In genomic region chr1:19648239-19648638, GRCh38 we compare ENCODE assay signal across 19 cellular contexts. TPM values are rescaled to one million over a fixed set of nuclear protein-coding genes. Genes with fewer than 3 reads are reported as not detected.
DNase-seq lines count a peak whose midpoint lies in the region; FAIRE-seq and TF ChIP-seq lines count a peak whose summit lies in the region.
"Had no signal": no experiment of that assay in that cellular context is flagged by ENCODE, and none has a peak within 500 bp of the region (broad histone marks: within the 10 kb centered on the region; RNA-seq: fewer than 3 reads in every experiment).

No MANE protein-coding gene starts in this region.

- 89% methylated on average over 14 of the region's 14 CpGs; no CpG with 5 or more reads in 1 of the 2 experiments for WGBS in H1 (ENCODE audit: extremely low coverage in 1 of 2, insufficient coverage in 1 of 2, insufficient read length in 1 of 2, insufficient replicate concordance in 2 of 2, low coverage in 1 of 2, low lambda C conversion rate in 2 of 2, missing lambda C conversion rate in 1 of 2), 2 experiments
- whole genome bisulfite sequencing in testis, 2 donors, result 65% methylated on average over 14 of the region's 14 CpGs; no CpG with 5 or more reads in 1 of the 2 donors

- H3K27ac ChIP-seq in RWPE1 (peak overlapping the region; percentile 93), H1 (ENCODE audit: low read depth, low read length) (no peak overlapping the region), muscle layer of duodenum (ENCODE audit: low read length) (peak overlapping the region; percentile 3), testis (peak overlapping the region; percentile 76 to 93)

- peaks cover 9% of the 10 kb centered on the region; the same call in 1 of the 2 replicates for H3K23me2 ChIP-seq in H1 (ENCODE audit: low read depth, low read length)

- H2AFZ ChIP-seq in H1 (ENCODE audit: low read length), result no peak overlapping the region

- H3K36me3 ChIP-seq in H1 (ENCODE audit: control insufficient read depth in 2 of 4, insufficient read depth in 4 of 4, low read length in 3 of 4), result no peaks in the 10 kb centered on the region
- no peaks in the 10 kb centered on the region for H3K36me3 ChIP-seq in muscle layer of duodenum (ENCODE audit: control insufficient read depth in 1 of 2, insufficient read depth in 2 of 2, low read length in 2 of 2)
- no peaks in the 10 kb centered on the region for H3K36me3 ChIP-seq in testis (ENCODE audit: low read depth, missing control alignments)

- peaks cover 0 to 10% (median 8%) of the 10 kb centered on the region in 4 experiments; a peak in 5 of 7 replicates for H3K4me1 ChIP-seq in H1 (replicated peaks in 1 of 4; ENCODE audit: control insufficient read depth in 3 of 4, insufficient read depth in 4 of 4, low read length in 3 of 4)
- H3K4me1 ChIP-seq in muscle layer of duodenum (ENCODE audit: control insufficient read depth in 1 of 2, insufficient read depth in 2 of 2, low read length in 2 of 2), result peaks cover 25 to 56% of the 10 kb centered on the region in 2 donors
- peaks cover 38% of the 10 kb centered on the region for H3K4me1 ChIP-seq in testis

- CTCF ChIA-PET in RWPE1 (lab: Yijun Ruan, JAX), result interaction anchor here (0.6 kb wide), 1 partner anchor 260 kb away, joined by 3 read pairs; no protein-coding TSS in a partner anchor
- CTCF ChIA-PET in H1 (lab: Charles Lee; ENCODE audit: partially characterized antibody), result interaction anchor here (0.6 to 7.9 kb wide), 34 partner anchors 8 to 681 kb away, joined by 3 to 63 read pairs (median 4); partner anchors contain the start of genes AKR7A2 and SLC66A1

- no peak overlapping the region for H3K56ac ChIP-seq in H1 (replicated peaks; ENCODE audit: insufficient read length, low read depth, low read length)

- H4K8ac ChIP-seq in H1 (ENCODE audit: extremely low read depth, insufficient read depth, low read length), result no peak overlapping the region

- H3K4me2 ChIP-seq in H1 (ENCODE audit: insufficient read depth in 1 of 2, low read depth in 2 of 2, low read length in 2 of 2), result no peak overlapping the region

- FAIRE-seq in H1 (lab: Jason Lieb, UNC), result no peak
- FAIRE-seq: colon had no signal

- H2AK5ac ChIP-seq in H1 (ENCODE audit: low read depth, low read length), result no peak overlapping the region

- no peak overlapping the region for H2BK5ac ChIP-seq in H1 (ENCODE audit: low read depth, low read length)

- TF ChIP-seq CTCF in RWPE1 (conservative IDR thresholded peaks at IDR 0.05; ENCODE audit: low read depth) (no peak), H1 (IDR thresholded peaks at IDR 0.05; ENCODE audit: control extremely low read depth in 1 of 3, insufficient read depth in 1 of 3, low read depth in 1 of 3, low read length in 3 of 3) (no peak), testis (IDR thresholded peaks at IDR 0.05) (no peak)

- H3K9ac ChIP-seq in H1 (replicated peaks in 1 of 4; ENCODE audit: extremely low read depth in 1 of 4, low read depth in 3 of 4, low read length in 3 of 4), result no peak overlapping the region

- no peak overlapping the region for H4K91ac ChIP-seq in H1 (replicated peaks; ENCODE audit: insufficient read length, low read length)

- H3K9me3 ChIP-seq in H1 (ENCODE audit: insufficient read depth in 2 of 2, low read depth in 1 of 2, low read length in 1 of 2), result no peaks in the 10 kb centered on the region
- no peaks in the 10 kb centered on the region for H3K9me3 ChIP-seq in muscle layer of duodenum (ENCODE audit: control insufficient read depth in 1 of 2, low read length in 2 of 2)
- H3K9me3 ChIP-seq in testis, result no peaks in the 10 kb centered on the region

- H4K5ac ChIP-seq in H1 (ENCODE audit: insufficient read length, low read depth, low read length), result no peak overlapping the region

- no peak overlapping the region for H2BK12ac ChIP-seq in H1 (ENCODE audit: low read depth, low read length)

- no peak overlapping the region for H3K23ac ChIP-seq in H1 (ENCODE audit: insufficient read length)

- POLR2A ChIA-PET in RWPE1 (lab: Yijun Ruan, JAX; ENCODE audit: low non-redundant PET) (no interaction called here), H1 (lab: Charles Lee; ENCODE audit: partially characterized antibody) (interaction anchor here (0.8 to 0.9 kb wide), 2 partner anchors 19 to 50 kb away, joined by 3 to 4 read pairs; no protein-coding TSS in a partner anchor)

- H2BK15ac ChIP-seq in H1 (ENCODE audit: low read length), result 0 out of 2 replicates have a peak overlapping the region, but pooled peaks have one; percentile 29

- H3K4me3 ChIP-seq in H1 (ENCODE audit: extremely low read depth in 1 of 4, insufficient read depth in 2 of 4, low read depth in 3 of 4, low read length in 4 of 4), result no peak overlapping the region
- no peak overlapping the region for H3K4me3 ChIP-seq in muscle layer of duodenum (ENCODE audit: low read depth in 1 of 2, low read length in 2 of 2)
- no peak overlapping the region for H3K4me3 ChIP-seq in testis
- H3K4me3 ChIP-seq: GM12878 had no signal

- DNase-seq in RWPE1 (ENCODE audit: low spot score), result no peak
- no peak for DNase-seq in H1 (ENCODE audit: low read depth in 1 of 2, low spot score in 2 of 2)
- no peak for DNase-seq in testis
- DNase-seq in hepatic stellate cell (ENCODE audit: low spot score), result no peak
- no peak for DNase-seq in activated gamma-delta T cell (lab: John Stamatoyannopoulos, UW)
- no peak for DNase-seq in SKM-1 treated with dmso at 0.1 percent for 144 hours (lab: John Stamatoyannopoulos, UW; ENCODE audit: unreplicated experiment)
- no peak for DNase-seq in NCI-H1436 (lab: John Stamatoyannopoulos, UW)
- DNase-seq: activated effector memory CD4-positive, alpha-beta T cell treated with anti-CD3 and anti-CD28 coated beads, Interleukin-2, amount 50 U/mL, for 16 hours; Calu3; GOT3; islet precursor cell; Karpas-422; NCI-H2227 treated with DMSO at 0.1 percent for 48 hours; SHP77 treated with DMSO at 0.1 percent for 48 hours; stimulated activated naive CD4-positive, alpha-beta T cell treated with Interleukin-2 at 50 U/mL for 16 hours had no signal

- no peak overlapping the region for H3K4ac ChIP-seq in H1 (replicated peaks; ENCODE audit: insufficient read length, low read depth, low read length)

- no peaks in the 10 kb centered on the region for H3K79me1 ChIP-seq in H1 (ENCODE audit: low read depth, low read length)

- TF ChIP-seq RAD21 in H1 (IDR thresholded peaks at IDR 0.05 in 1 of 2, conservative IDR thresholded peaks at IDR 0.05 in 1 of 2; ENCODE audit: low read depth in 2 of 2, low read length in 2 of 2), result no peak

- H3K18ac ChIP-seq in H1 (ENCODE audit: extremely low read depth, low read length), result no peak overlapping the region

- H2BK20ac ChIP-seq in H1 (ENCODE audit: low read length), result no peak overlapping the region

- no peaks in the 10 kb centered on the region for H3K79me2 ChIP-seq in H1 (ENCODE audit: control insufficient read depth in 1 of 2, insufficient read depth in 2 of 2, low read length in 2 of 2)

- no peak for TF ChIP-seq EP300 in H1 (IDR thresholded peaks at IDR 0.05; ENCODE audit: borderline replicate concordance in 1 of 2, low read depth in 2 of 2, low read length in 2 of 2)

- no peak overlapping the region for H2BK120ac ChIP-seq in H1 (replicated peaks; ENCODE audit: low read depth, low read length)

- H3K27me3 ChIP-seq in H1 (replicated peaks in 1 of 4; ENCODE audit: control insufficient read depth in 3 of 4, extremely low read depth in 1 of 4, insufficient read depth in 3 of 4, low read length in 3 of 4), result peaks cover 14 to 30% (median 22%) of the 10 kb centered on the region in 4 experiments
- H3K27me3 ChIP-seq in muscle layer of duodenum (ENCODE audit: low read depth, low read length), result peaks cover 4% of the 10 kb centered on the region
- no peaks in the 10 kb centered on the region for H3K27me3 ChIP-seq in testis

- intact Hi-C loops in testis (cut with DNase I; ENCODE audit: low total_unique reads), result loop anchor here (10.0 kb wide), 1 partner anchor 163 kb away; the partner anchor contains the start of gene CAPZB

- H4K20me1 ChIP-seq in H1 (replicated peaks in 1 of 2; ENCODE audit: control insufficient read depth in 1 of 2, insufficient read depth in 2 of 2, low read length in 2 of 2), result peaks cover 0 to 3% of the 10 kb centered on the region in 2 experiments

- H3K14ac ChIP-seq in H1 (ENCODE audit: insufficient read length), result no peak overlapping the region

- no peak for TF ChIP-seq POLR2A in H1 (IDR thresholded peaks at IDR 0.05; ENCODE audit: control extremely low read depth in 1 of 2, low read depth in 2 of 2, low read length in 2 of 2)
- no peak for TF ChIP-seq POLR2A in testis (IDR thresholded peaks at IDR 0.05)

TF ChIP-seq in H1, 55 proteins besides CTCF, POLR2A, EP300 and RAD21 (continues in another document):
- TF ChIP-seq CREB1 (IDR thresholded peaks at IDR 0.05), result no peak
- no peak for TF ChIP-seq MAX (IDR thresholded peaks at IDR 0.05)

RNA-seq across cellular contexts. Expression of gene NBL1, which starts 4.1 kb away (rescaled TPM):
- total RNA-seq in H1 (2021; fragmentation: NEBNext Ultra II Directional; extraction: Animal tissue kit (Norgen Biotek cat#: 25700)), result 9.7 and 10.4 TPM in 2 replicates
- polyA plus RNA-seq in H1 (2011; rRNA removed) (8.7 and 10.8 TPM in 2 replicates), testis (ENCODE audit: insufficient read depth, low read depth, low replicate concordance) (141 TPM)
- 10.4 TPM for polyA plus RNA-seq in H1 (2011; cell fraction: cytosol; rRNA removed)
- polyA plus RNA-seq in H1 (2011; cell fraction: nucleus; rRNA removed), result 11.9 TPM
- polyA plus RNA-seq in H1 (2012, experiment 1 of 2), result 5.2 to 10.1 TPM (median 8.0 TPM) in 4 replicates
- 6.4 TPM for polyA plus RNA-seq in H1 (2012, experiment 2 of 2)
- 5.8 TPM for polyA plus RNA-seq in H1 (2013, experiment 1 of 2)
- 6.8 TPM for polyA plus RNA-seq in H1 (2013, experiment 2 of 2)
- polyA minus RNA-seq in H1 (2011; rRNA and poly(A)+ RNA removed), result 7.4 and 9.7 TPM in 2 replicates
- polyA minus RNA-seq in H1 (2011; cell fraction: cytosol; rRNA and poly(A)+ RNA removed), result 7.9 TPM
- polyA minus RNA-seq in H1 (2011; cell fraction: nucleus; rRNA and poly(A)+ RNA removed), result 6.3 TPM
- total RNA-seq in testis, result 10 to 100 TPM; 44.3 to 73.3 TPM

RNA-seq across cellular contexts. Expression of gene HTR6, which starts 16.4 kb away (rescaled TPM):
- 0.69 and 0.76 TPM in 2 replicates for total RNA-seq in H1 (2021; fragmentation: NEBNext Ultra II Directional; extraction: Animal tissue kit (Norgen Biotek cat#: 25700))
- polyA plus RNA-seq in H1 (2011; rRNA removed), result 0.95 and 1.4 TPM in 2 replicates
- polyA plus RNA-seq in H1 (2011; cell fraction: cytosol; rRNA removed), result 0.44 TPM
- 0.93 TPM for polyA plus RNA-seq in H1 (2011; cell fraction: nucleus; rRNA removed)
- 0.29 to 1.0 TPM (median 0.73 TPM) in 4 replicates for polyA plus RNA-seq in H1 (2012, experiment 1 of 2)
- 0.64 TPM for polyA plus RNA-seq in H1 (2012, experiment 2 of 2)
- 1.4 TPM for polyA plus RNA-seq in H1 (2013, experiment 1 of 2)
- 1.1 TPM for polyA plus RNA-seq in H1 (2013, experiment 2 of 2)
- polyA minus RNA-seq in H1 (2011; rRNA and poly(A)+ RNA removed), result 0.22 and 0.24 TPM in 2 replicates
- 1.7 TPM for polyA minus RNA-seq in H1 (2011; cell fraction: cytosol; rRNA and poly(A)+ RNA removed)
- polyA minus RNA-seq in H1 (2011; cell fraction: nucleus; rRNA and poly(A)+ RNA removed), result 1.1 TPM
- under 1 TPM; 0.55 to 0.68 TPM for total RNA-seq in testis
- 0.21 TPM for polyA plus RNA-seq in testis (ENCODE audit: insufficient read depth, low read depth, low replicate concordance)
- total RNA-seq: Calu3, omental fat pad had no signal
